ENCODE assay signal across 12 cellular contexts in genomic region chr7:27175626-27176342, GRCh38. TPM values are rescaled to one million over a fixed set of nuclear protein-coding genes. Genes with fewer than 3 reads are reported as not detected.
DNase-seq lines count a peak whose midpoint lies in the region; ATAC-seq, FAIRE-seq and TF ChIP-seq lines count a peak whose summit lies in the region.
"Had no signal": no experiment of that assay in that cellular context is flagged by ENCODE, and none has a peak within 500 bp of the region (broad histone marks: within the 10 kb centered on the region; RNA-seq: fewer than 3 reads in every experiment).

No MANE protein-coding gene starts in this region.

- no peak overlapping the region for H2BK120ac ChIP-seq in H1 (replicated peaks; ENCODE audit: low read depth, low read length)

- peaks cover 4 to 11% (median 5%) of the 10 kb centered on the region in 4 experiments; a peak in 5 of 7 replicates for H3K4me1 ChIP-seq in H1 (replicated peaks in 1 of 4; ENCODE audit: control insufficient read depth in 3 of 4, insufficient read depth in 4 of 4, low read length in 3 of 4)
- H3K4me1 ChIP-seq in sigmoid colon = peaks cover 0 to 40% (median 25%) of the 10 kb centered on the region in 4 donors

- no peak overlapping the region for H4K5ac ChIP-seq in H1 (ENCODE audit: insufficient read length, low read depth, low read length)

- no peaks in the 10 kb centered on the region for H3K79me1 ChIP-seq in H1 (ENCODE audit: low read depth, low read length)

- H3K4me2 ChIP-seq in H1 (ENCODE audit: insufficient read depth in 1 of 2, low read depth in 2 of 2, low read length in 2 of 2) = no peak overlapping the region

- H3K9ac ChIP-seq in H1 (replicated peaks in 1 of 4; ENCODE audit: extremely low read depth in 1 of 4, low read depth in 3 of 4, low read length in 3 of 4) = no peak overlapping the region

- WGBS in H1 (ENCODE audit: extremely low coverage in 1 of 2, insufficient coverage in 1 of 2, insufficient read length in 1 of 2, insufficient replicate concordance in 2 of 2, low coverage in 1 of 2, low lambda C conversion rate in 2 of 2, missing lambda C conversion rate in 1 of 2), 2 experiments = 14% methylated on average over 36 of the region's 36 CpGs; no CpG with 5 or more reads in 1 of the 2 experiments
- 11 to 51% methylated on average over 36 of the region's 36 CpGs for WGBS in sigmoid colon, 2 donors

- no peak overlapping the region for H3K14ac ChIP-seq in H1 (ENCODE audit: insufficient read length)

- no peak overlapping the region for H2BK12ac ChIP-seq in H1 (ENCODE audit: low read depth, low read length)

- no peaks in the 10 kb centered on the region; a peak in 1 of 4 replicates for H3K9me3 ChIP-seq in H1 (ENCODE audit: insufficient read depth in 2 of 2, low read depth in 1 of 2, low read length in 1 of 2)
- no peaks in the 10 kb centered on the region for H3K9me3 ChIP-seq in sigmoid colon

- H3K56ac ChIP-seq in H1 (replicated peaks; ENCODE audit: insufficient read length, low read depth, low read length) = no peak overlapping the region

- H4K91ac ChIP-seq in H1 (replicated peaks; ENCODE audit: insufficient read length, low read length) = no peak overlapping the region

- TF ChIP-seq EP300 in H1 (IDR thresholded peaks at IDR 0.05; ENCODE audit: borderline replicate concordance in 1 of 2, low read depth in 2 of 2, low read length in 2 of 2) = no peak
- TF ChIP-seq EP300 in sigmoid colon (IDR thresholded peaks at IDR 0.05) = no peak

- H3K23ac ChIP-seq in H1 (ENCODE audit: insufficient read length) = no peak overlapping the region

- H3K4ac ChIP-seq in H1 (replicated peaks; ENCODE audit: insufficient read length, low read depth, low read length) = no peak overlapping the region

- peaks cover 98 to 100% (median 99%) of the 10 kb centered on the region in 4 experiments for H3K27me3 ChIP-seq in H1 (replicated peaks in 1 of 4; ENCODE audit: control insufficient read depth in 3 of 4, extremely low read depth in 1 of 4, insufficient read depth in 3 of 4, low read length in 3 of 4)
- H3K27me3 ChIP-seq in sigmoid colon = no peaks in the 10 kb centered on the region

- no peak for ATAC-seq in HG03175 (IDR thresholded peaks at IDR 0.05; ENCODE audit: unreplicated experiment)
- ATAC-seq: HCT116, Panc1 had no signal

- TF ChIP-seq POLR2A in H1 (IDR thresholded peaks at IDR 0.05; ENCODE audit: control extremely low read depth in 1 of 2, low read depth in 2 of 2, low read length in 2 of 2) (no peak), sigmoid colon (IDR thresholded peaks at IDR 0.05) (no peak)

- no peak overlapping the region for H4K8ac ChIP-seq in H1 (ENCODE audit: extremely low read depth, insufficient read depth, low read length)

- peaks cover 0 to 18% (median 0%) of the 10 kb centered on the region in 4 experiments; a peak in 1 of 8 replicates for H3K36me3 ChIP-seq in H1 (ENCODE audit: control insufficient read depth in 2 of 4, insufficient read depth in 4 of 4, low read length in 3 of 4)
- H3K36me3 ChIP-seq in sigmoid colon = no peaks in the 10 kb centered on the region

- H3K4me3 ChIP-seq in H1 (ENCODE audit: extremely low read depth in 1 of 4, insufficient read depth in 2 of 4, low read depth in 3 of 4, low read length in 4 of 4) (no peak overlapping the region), sigmoid colon (peak overlapping the region; percentile 48 to 85 (median 82))

- no peak for TF ChIP-seq CTCF in H1 (IDR thresholded peaks at IDR 0.05; ENCODE audit: control extremely low read depth in 1 of 3, insufficient read depth in 1 of 3, low read depth in 1 of 3, low read length in 3 of 3)
- TF ChIP-seq CTCF in sigmoid colon (IDR thresholded peaks at IDR 0.05) = no peak

- no peak overlapping the region for H2AK5ac ChIP-seq in H1 (ENCODE audit: low read depth, low read length)

- no peak overlapping the region for H3K18ac ChIP-seq in H1 (ENCODE audit: extremely low read depth, low read length)

- CTCF ChIA-PET in H1 (lab: Charles Lee; ENCODE audit: partially characterized antibody) = interaction anchor here (1.0 to 5.4 kb wide), 8 partner anchors 11 to 67 kb away, joined by 3 to 20 read pairs (median 6); partner anchors contain the start of genes EVX1, HOXA5 and HOXA9

- peak; percentile 69 for DNase-seq in HCEC 1CT
- peak in 1 of 2 experiments; percentile 56 for DNase-seq in H1 (ENCODE audit: low read depth in 1 of 2, low spot score in 2 of 2)
- peak; percentile 78 for DNase-seq in sigmoid colon
- DNase-seq in NOMO-1 treated with dmso at 0.1 percent for 144 hours (lab: John Stamatoyannopoulos, UW; ENCODE audit: unreplicated experiment) = no peak
- no peak for DNase-seq in cerebellar nuclear complex (lab: John Stamatoyannopoulos, UW)
- DNase-seq: activated CD4-positive, CD25-positive, alpha-beta regulatory T cell treated with anti-CD3 and anti-CD28 coated beads, Interleukin-2, amount 50 U/mL, for 72 hours; DND-41; NCI-H1436 had no signal

- no peaks in the 10 kb centered on the region; the same call in 1 of the 2 replicates for H3K23me2 ChIP-seq in H1 (ENCODE audit: low read depth, low read length)

- no peak overlapping the region for H2AFZ ChIP-seq in H1 (ENCODE audit: low read length)

- TF ChIP-seq RAD21 in H1 (IDR thresholded peaks at IDR 0.05 in 1 of 2, conservative IDR thresholded peaks at IDR 0.05 in 1 of 2; ENCODE audit: low read depth in 2 of 2, low read length in 2 of 2) = no peak

- FAIRE-seq in H1 (lab: Jason Lieb, UNC) = no peak

- no peaks in the 10 kb centered on the region for H3K79me2 ChIP-seq in H1 (ENCODE audit: control insufficient read depth in 1 of 2, insufficient read depth in 2 of 2, low read length in 2 of 2)

- POLR2A ChIA-PET in H1 (lab: Charles Lee; ENCODE audit: partially characterized antibody) = no interaction called here

- peak overlapping the region; percentile 75; the same call in 1 of the 2 replicates for H2BK15ac ChIP-seq in H1 (ENCODE audit: low read length)

- intact Hi-C loops in sigmoid colon (cut with DNase I) = no loop called here

- H4K20me1 ChIP-seq in H1 (replicated peaks in 1 of 2; ENCODE audit: control insufficient read depth in 1 of 2, insufficient read depth in 2 of 2, low read length in 2 of 2) = peaks cover 43 to 56% of the 10 kb centered on the region in 2 experiments

- no peak overlapping the region for H3K27ac ChIP-seq in H1 (ENCODE audit: low read depth, low read length)
- peak overlapping the region in 3 of 4 donors; percentile 97 to 98 (median 98) for H3K27ac ChIP-seq in sigmoid colon
- H3K27ac ChIP-seq: HL-60 had no signal

- H2BK5ac ChIP-seq in H1 (ENCODE audit: low read depth, low read length) = no peak overlapping the region

- H2BK20ac ChIP-seq in H1 (ENCODE audit: low read length) = no peak overlapping the region

RNA-seq across cellular contexts. Expression of gene HOXA10, which starts 1.7 kb away (rescaled TPM):
- not detected in 2 replicates for total RNA-seq in H1 (2021; fragmentation: NEBNext Ultra II Directional; extraction: Animal tissue kit (Norgen Biotek cat#: 25700))
- polyA plus RNA-seq in H1 (2011; rRNA removed) (not detected in 2 replicates), sigmoid colon (10 to 100 TPM; 22.2 to 25.0 (median 22.8) TPM)
- not detected for polyA plus RNA-seq in H1 (2011; cell fraction: cytosol; rRNA removed)
- polyA plus RNA-seq in H1 (2011; cell fraction: nucleus; rRNA removed) = not detected
- polyA plus RNA-seq in H1 (2012, experiment 1 of 2) = not detected in 4 replicates
- not detected for polyA plus RNA-seq in H1 (2012, experiment 2 of 2)
- polyA plus RNA-seq in H1 (2013, experiment 1 of 2) = not detected
- not detected for polyA plus RNA-seq in H1 (2013, experiment 2 of 2)
- polyA minus RNA-seq in H1 (2011; rRNA and poly(A)+ RNA removed) = not detected in 2 replicates
- not detected for polyA minus RNA-seq in H1 (2011; cell fraction: cytosol; rRNA and poly(A)+ RNA removed)
- not detected for polyA minus RNA-seq in H1 (2011; cell fraction: nucleus; rRNA and poly(A)+ RNA removed)
- 10 to 100 TPM; 55.1 to 64.0 (median 59.5) TPM for total RNA-seq in sigmoid colon

RNA-seq across cellular contexts. Expression of gene HOXA11, which starts 9.2 kb away (rescaled TPM):
- total RNA-seq in H1 (2021; fragmentation: NEBNext Ultra II Directional; extraction: Animal tissue kit (Norgen Biotek cat#: 25700)) = not detected in 2 replicates
- polyA plus RNA-seq in H1 (2011; rRNA removed) (not detected in 2 replicates), sigmoid colon (1 to 10 TPM; 3.0 to 6.0 (median 4.8) TPM)
- not detected for polyA plus RNA-seq in H1 (2011; cell fraction: cytosol; rRNA removed)
- not detected for polyA plus RNA-seq in H1 (2011; cell fraction: nucleus; rRNA removed)
- not detected in 4 replicates for polyA plus RNA-seq in H1 (2012, experiment 1 of 2)
- not detected for polyA plus RNA-seq in H1 (2012, experiment 2 of 2)
- not detected for polyA plus RNA-seq in H1 (2013, experiment 1 of 2)
- polyA plus RNA-seq in H1 (2013, experiment 2 of 2) = not detected
- polyA minus RNA-seq in H1 (2011; rRNA and poly(A)+ RNA removed) = not detected in 2 replicates
- polyA minus RNA-seq in H1 (2011; cell fraction: cytosol; rRNA and poly(A)+ RNA removed) = not detected
- not detected for polyA minus RNA-seq in H1 (2011; cell fraction: nucleus; rRNA and poly(A)+ RNA removed)
- total RNA-seq in sigmoid colon = 10 to 100 TPM; 18.7 to 25.0 (median 22.1) TPM

RNA-seq across cellular contexts. Expression of gene HOXA9, which starts 10.4 kb away (rescaled TPM):
- total RNA-seq in H1 (2021; fragmentation: NEBNext Ultra II Directional; extraction: Animal tissue kit (Norgen Biotek cat#: 25700)) = not detected in 2 replicates
- polyA plus RNA-seq in H1 (2011; rRNA removed) (not detected in 2 replicates), sigmoid colon (10 to 100 TPM; 21.4 to 22.4 (median 21.6) TPM)
- not detected for polyA plus RNA-seq in H1 (2011; cell fraction: cytosol; rRNA removed)
- not detected for polyA plus RNA-seq in H1 (2011; cell fraction: nucleus; rRNA removed)
- polyA plus RNA-seq in H1 (2012, experiment 1 of 2) = not detected in 4 replicates
- polyA plus RNA-seq in H1 (2012, experiment 2 of 2) = not detected
- not detected for polyA plus RNA-seq in H1 (2013, experiment 1 of 2)
- polyA plus RNA-seq in H1 (2013, experiment 2 of 2) = not detected
- not detected in 2 replicates for polyA minus RNA-seq in H1 (2011; rRNA and poly(A)+ RNA removed)
- polyA minus RNA-seq in H1 (2011; cell fraction: cytosol; rRNA and poly(A)+ RNA removed) = not detected
- not detected for polyA minus RNA-seq in H1 (2011; cell fraction: nucleus; rRNA and poly(A)+ RNA removed)
- 10 to 100 TPM; 13.0 to 35.7 (median 18.2) TPM for total RNA-seq in sigmoid colon

RNA-seq across cellular contexts. Expression of gene HOXA7, which starts 19.3 kb away (rescaled TPM):
- not detected in 2 replicates for total RNA-seq in H1 (2021; fragmentation: NEBNext Ultra II Directional; extraction: Animal tissue kit (Norgen Biotek cat#: 25700))
- polyA plus RNA-seq in H1 (2011; rRNA removed) (0.03 TPM in 1 of 2 replicates, not detected in the other), sigmoid colon (10 to 100 TPM; 18.0 to 23.9 (median 18.0) TPM)
- polyA plus RNA-seq in H1 (2011; cell fraction: cytosol; rRNA removed) = not detected
- not detected for polyA plus RNA-seq in H1 (2011; cell fraction: nucleus; rRNA removed)
- not detected in 4 replicates for polyA plus RNA-seq in H1 (2012, experiment 1 of 2)
- not detected for polyA plus RNA-seq in H1 (2012, experiment 2 of 2)
- polyA plus RNA-seq in H1 (2013, experiment 1 of 2) = 0.02 TPM
- 0.02 TPM for polyA plus RNA-seq in H1 (2013, experiment 2 of 2)
- not detected in 2 replicates for polyA minus RNA-seq in H1 (2011; rRNA and poly(A)+ RNA removed)
- polyA minus RNA-seq in H1 (2011; cell fraction: cytosol; rRNA and poly(A)+ RNA removed) = not detected
- polyA minus RNA-seq in H1 (2011; cell fraction: nucleus; rRNA and poly(A)+ RNA removed) = not detected
- 1 to 10 TPM; 4.7 to 9.1 (median 7.3) TPM for total RNA-seq in sigmoid colon

RNA-seq across cellular contexts. Expression of gene HOXA3, which starts 23.4 kb away (rescaled TPM):
- total RNA-seq in H1 (2021; fragmentation: NEBNext Ultra II Directional; extraction: Animal tissue kit (Norgen Biotek cat#: 25700)) = not detected in 2 replicates
- polyA plus RNA-seq in H1 (2011; rRNA removed) (not detected in 2 replicates), sigmoid colon (10 to 100 TPM in 2 of 3 donors, 1 to 10 TPM in 1; 3.9 to 15.6 (median 10.3) TPM)
- polyA plus RNA-seq in H1 (2011; cell fraction: cytosol; rRNA removed) = not detected
- polyA plus RNA-seq in H1 (2011; cell fraction: nucleus; rRNA removed) = not detected
- not detected in 4 replicates for polyA plus RNA-seq in H1 (2012, experiment 1 of 2)
- polyA plus RNA-seq in H1 (2012, experiment 2 of 2) = not detected
- not detected for polyA plus RNA-seq in H1 (2013, experiment 1 of 2)
- not detected for polyA plus RNA-seq in H1 (2013, experiment 2 of 2)
- not detected in 2 replicates for polyA minus RNA-seq in H1 (2011; rRNA and poly(A)+ RNA removed)
- polyA minus RNA-seq in H1 (2011; cell fraction: cytosol; rRNA and poly(A)+ RNA removed) = not detected
- not detected for polyA minus RNA-seq in H1 (2011; cell fraction: nucleus; rRNA and poly(A)+ RNA removed)
- 10 to 100 TPM in 2 of 4 donors, 1 to 10 TPM in 2; 4.9 to 20.8 (median 12.0) TPM for total RNA-seq in sigmoid colon

Comparison
In these comparisons a context has a peak if more than half of its experiments do, and no peak if none do; other contexts are left out.
1. DNase-seq: peak in HCEC 1CT (single experiment) and sigmoid colon (single experiment); none in NOMO-1 treated with dmso at 0.1 percent for 144 hours (single experiment) and cerebellar nuclear complex (0 of 2).
2. H3K4me3 ChIP-seq: peak in sigmoid colon (4 of 4); none in H1 (0 of 4).
3. RNA of gene HOXA10, which starts 1.7 kb away (total RNA-seq): 55.1 to 64.0 TPM in sigmoid colon; not detected in H1; every median in the first group is over 10 times any median in the second.
4. RNA of gene HOXA11, which starts 9.2 kb away (total RNA-seq): 18.7 to 25.0 TPM in sigmoid colon; not detected in H1; every median in the first group is over 10 times any median in the second.
5. RNA of gene HOXA9, which starts 10.4 kb away (total RNA-seq): 13.0 to 35.7 TPM in sigmoid colon; not detected in H1; every median in the first group is over 10 times any median in the second.